15 cellular contexts compared by ENCODE assay signal in genomic region chr20:38110525-38111178, GRCh38. TPM values are rescaled to one million over a fixed set of nuclear protein-coding genes. Genes with fewer than 3 reads are reported as not detected.
A peak's percentile ranks its signal among the peaks of the same experiment; 100 is the strongest.
DNase-seq lines count a peak whose midpoint lies in the region; ATAC-seq and TF ChIP-seq lines count a peak whose summit lies in the region.
"Had no signal": no experiment of that assay in that cellular context is flagged by ENCODE, and none has a peak within 500 bp of the region (broad histone marks: within the 10 kb centered on the region; RNA-seq: fewer than 3 reads in every experiment).

No MANE protein-coding gene starts in this region.

- H3K4me3 Mint-ChIP-seq in nephron = peak overlapping the region in 1 of 3 experiments; percentile 27
- H3K4me3 Mint-ChIP-seq: GM23338, nephron progenitor cell had no signal

- no peak overlapping the region for H3K9ac ChIP-seq in duodenal mucosa (ENCODE audit: low read depth in 1 of 2, low read length in 2 of 2)

- H3K9me3 ChIP-seq in heart left ventricle (no peaks in the 10 kb centered on the region), duodenal mucosa (ENCODE audit: control insufficient read depth in 1 of 2, low read length in 2 of 2) (no peaks in the 10 kb centered on the region)

- TF ChIP-seq POLR2A in heart left ventricle (IDR thresholded peaks at IDR 0.05) = no peak
- no peak for TF ChIP-seq POLR2A in GM18505 (IDR thresholded peaks at IDR 0.05; ENCODE audit: borderline replicate concordance, extremely low read depth, insufficient read depth, insufficient read length)

- H3K4me1 ChIP-seq in heart left ventricle (peaks cover 13 to 63% (median 48%) of the 10 kb centered on the region in 12 donors), duodenal mucosa (ENCODE audit: control insufficient read depth in 1 of 2, insufficient read depth in 2 of 2, low read length in 2 of 2) (peaks cover 21 to 25% of the 10 kb centered on the region in 2 donors), urinary bladder (ENCODE audit: insufficient read depth) (no peaks in the 10 kb centered on the region)

- TF ChIP-seq CTCF in heart left ventricle (IDR thresholded peaks at IDR 0.05) = no peak
- no peak for TF ChIP-seq CTCF in nephron (IDR thresholded peaks at IDR 0.05; ENCODE audit: unreplicated experiment in 3 of 3)

- DNase-seq in heart left ventricle = peak in 2 of 5 donors; percentile 26 to 37
- DNase-seq in left ventricle myocardium superior = no peak
- DNase-seq: activated naive CD4-positive, alpha-beta T cell treated with anti-CD3 and anti-CD28 coated beads, Interleukin-2, amount 50 U/mL, for 16 hours; nephron progenitor cell; stimulated activated CD4-positive, alpha-beta T cell treated with anti-CD3 and anti-CD28 coated beads, Interleukin-12 subunit alpha, Interleukin-12 subunit beta, amount 100 ng/mL, for 4 hours; T-helper 2 cell had no signal

- H3K4me3 ChIP-seq in heart left ventricle (no peak overlapping the region), duodenal mucosa (ENCODE audit: low read depth in 1 of 2, low read length in 2 of 2) (no peak overlapping the region), urinary bladder (ENCODE audit: low read depth, low read length) (no peak overlapping the region)
- H3K4me3 ChIP-seq: GM12878, GM23338 had no signal

- WGBS in heart left ventricle, 4 donors = 88 to 93% (median 90%) methylated on average over 8 of the region's 8 CpGs
- 82% methylated on average over 8 of the region's 8 CpGs for WGBS in urinary bladder

- ATAC-seq in heart left ventricle (no peak), left ventricle myocardium superior (no peak), HG02938 (IDR thresholded peaks at IDR 0.05; ENCODE audit: unreplicated experiment) (no peak), GM18505 (IDR thresholded peaks at IDR 0.05; ENCODE audit: unreplicated experiment) (no peak), HG03280 (IDR thresholded peaks at IDR 0.05; ENCODE audit: unreplicated experiment) (no peak)
- ATAC-seq: GM12878, GM23338 had no signal

- no peaks in the 10 kb centered on the region for H3K36me3 Mint-ChIP-seq in nephron (ENCODE audit: low read depth)

- H3K27me3 ChIP-seq in heart left ventricle (no peaks in the 10 kb centered on the region), duodenal mucosa (ENCODE audit: control insufficient read depth in 1 of 2, insufficient read depth in 2 of 2, low read length in 2 of 2) (no peaks in the 10 kb centered on the region)

- peak overlapping the region; percentile 93 to 98 (median 95) for H3K27ac Mint-ChIP-seq in nephron
- H3K27ac Mint-ChIP-seq: GM23338 had no signal

- H3K27ac ChIP-seq in heart left ventricle = peak overlapping the region; percentile 74 to 96 (median 84)
- peak overlapping the region; percentile 24 for H3K27ac ChIP-seq in duodenal mucosa (ENCODE audit: low read depth, low read length)
- H3K27ac ChIP-seq in urinary bladder (ENCODE audit: low read depth) = peak overlapping the region; percentile 32
- H3K27ac ChIP-seq: HL-60 had no signal

- intact Hi-C loops in heart left ventricle (cut with DNase I) (loop anchor here in 8 of 10 donors (2.0 to 10.0 kb wide), 6 partner anchors 16 to 54 kb away; partner anchors contain the start of gene TGM2 (in 1 of the 8)), left ventricle myocardium superior (cut with micrococcal nuclease) (no loop called here)

- H3K27me3 Mint-ChIP-seq in nephron (ENCODE audit: low read depth) = no peaks in the 10 kb centered on the region

- H3K36me3 ChIP-seq in heart left ventricle (no peaks in the 10 kb centered on the region), duodenal mucosa (ENCODE audit: control insufficient read depth in 1 of 2, insufficient read depth in 2 of 2, low read length in 2 of 2) (no peaks in the 10 kb centered on the region), urinary bladder (ENCODE audit: insufficient read depth) (no peaks in the 10 kb centered on the region)

- peaks cover 59% of the 10 kb centered on the region for H3K4me1 Mint-ChIP-seq in nephron

- H3K9me3 Mint-ChIP-seq in nephron = peaks cover 4% of the 10 kb centered on the region
- H3K9me3 Mint-ChIP-seq: GM23338 had no signal

RNA-seq across cellular contexts. Expression of gene TGM2, which starts 54.4 kb away (rescaled TPM):
- total RNA-seq in heart left ventricle = 1,000 to 10,000 TPM in 1 of 9 donors, 100 to 1,000 TPM in 8; 271 to 1,146 (median 567) TPM
- 100 to 1,000 TPM; 211 to 972 TPM for polyA plus RNA-seq in heart left ventricle
- 473 TPM for total RNA-seq in left ventricle myocardium superior
- total RNA-seq in urinary bladder = 75.7 TPM
- 360 TPM for polyA plus RNA-seq in urinary bladder

Comparison
In these comparisons a context has a peak if more than half of its experiments do, and no peak if none do; other contexts are left out.
1. H3K27ac ChIP-seq: peak in every context shown above with its lines; median percentile 84 in heart left ventricle; 32 in urinary bladder; 24 in duodenal mucosa.